Comparison of ENCODE assay signal across 11 cellular contexts in genomic region chr12:6074394-6074793, GRCh38. TPM values are rescaled to one million over a fixed set of nuclear protein-coding genes. Genes with fewer than 3 reads are reported as not detected.
DNase-seq lines count a peak whose midpoint lies in the region; ATAC-seq, FAIRE-seq and TF ChIP-seq lines count a peak whose summit lies in the region.
"Had no signal": no experiment of that assay in that cellular context is flagged by ENCODE, and none has a peak within 500 bp of the region (broad histone marks: within the 10 kb centered on the region; RNA-seq: fewer than 3 reads in every experiment).

No MANE protein-coding gene starts in this region.

- H3K36me3 Mint-ChIP-seq in activated naive CD4-positive, alpha-beta T cell treated with anti-CD3 and anti-CD28 coated beads for 36 hours (ENCODE audit: low read depth) = no peaks in the 10 kb centered on the region
- H3K36me3 Mint-ChIP-seq in activated CD4-positive, alpha-beta memory T cell treated with anti-CD3 and anti-CD28 coated beads for 36 hours = no peaks in the 10 kb centered on the region

- no peak for TF ChIP-seq POLR2A in stomach (IDR thresholded peaks at IDR 0.05)

- H3K4me3 Mint-ChIP-seq in activated naive CD4-positive, alpha-beta T cell treated with anti-CD3 and anti-CD28 coated beads for 36 hours = peak overlapping the region; percentile 69
- peak overlapping the region; percentile 48 for H3K4me3 Mint-ChIP-seq in activated CD4-positive, alpha-beta memory T cell treated with anti-CD3 and anti-CD28 coated beads for 36 hours

- DNase-seq in activated naive CD4-positive, alpha-beta T cell treated with anti-CD3 and anti-CD28 coated beads for 36 hours = peak; percentile 20
- no peak for DNase-seq in activated naive CD4-positive, alpha-beta T cell (lab: John Stamatoyannopoulos, UW)
- DNase-seq in activated CD4-positive, alpha-beta memory T cell treated with anti-CD3 and anti-CD28 coated beads for 36 hours = peak; percentile 27
- DNase-seq in kidney = no peak
- DNase-seq in stomach = no peak
- no peak for DNase-seq in SW480 (ENCODE audit: low spot score)
- DNase-seq: KG1 had no signal

- no peaks in the 10 kb centered on the region for H3K9me3 ChIP-seq in kidney (ENCODE audit: control insufficient read depth in 1 of 2, low read length in 2 of 2)
- H3K9me3 ChIP-seq in stomach = no peaks in the 10 kb centered on the region
- H3K9me3 ChIP-seq: ascending aorta had no signal

- H3K9ac ChIP-seq in kidney (ENCODE audit: low read length in 2 of 2) = peak overlapping the region; percentile 13 to 37

- H3K36me3 ChIP-seq in kidney (ENCODE audit: control insufficient read depth in 1 of 2, insufficient read depth in 2 of 2, low read length in 2 of 2) (no peaks in the 10 kb centered on the region), stomach (no peaks in the 10 kb centered on the region)
- H3K36me3 ChIP-seq: ascending aorta had no signal

- no peak for FAIRE-seq in kidney (lab: Jason Lieb, UNC)

- no peak overlapping the region for H3K27ac Mint-ChIP-seq in activated naive CD4-positive, alpha-beta T cell treated with anti-CD3 and anti-CD28 coated beads for 36 hours
- no peak overlapping the region for H3K27ac Mint-ChIP-seq in activated CD4-positive, alpha-beta memory T cell treated with anti-CD3 and anti-CD28 coated beads for 36 hours

- H3K4me3 ChIP-seq in kidney (ENCODE audit: low read length in 2 of 2) = peak overlapping the region in 1 of 2 donors; percentile 18
- no peak overlapping the region for H3K4me3 ChIP-seq in stomach

- peaks cover 0 to 18% (median 5%) of the 10 kb centered on the region in 3 donors for H3K27me3 ChIP-seq in stomach
- H3K27me3 ChIP-seq: ascending aorta had no signal

- peaks cover 30% of the 10 kb centered on the region for H3K4me1 Mint-ChIP-seq in activated naive CD4-positive, alpha-beta T cell treated with anti-CD3 and anti-CD28 coated beads for 36 hours (ENCODE audit: low read depth)
- peaks cover 29% of the 10 kb centered on the region for H3K4me1 Mint-ChIP-seq in activated CD4-positive, alpha-beta memory T cell treated with anti-CD3 and anti-CD28 coated beads for 36 hours (ENCODE audit: low read depth)

- CTCF ChIA-PET in activated naive CD4-positive, alpha-beta T cell treated with anti-CD3 and anti-CD28 coated beads for 36 hours (lab: Charles Lee) = no interaction called here
- CTCF ChIA-PET in activated CD4-positive, alpha-beta memory T cell treated with anti-CD3 and anti-CD28 coated beads for 36 hours (lab: Charles Lee) = interaction anchor here (0.9 kb wide), 1 partner anchor 121 kb away, joined by 4 read pairs; no protein-coding TSS in a partner anchor

- no peak for ATAC-seq in GM19351 (IDR thresholded peaks at IDR 0.05; ENCODE audit: unreplicated experiment)
- ATAC-seq in HG02852 (IDR thresholded peaks at IDR 0.05; ENCODE audit: unreplicated experiment) = no peak
- ATAC-seq: Panc1 had no signal

- H3K4me1 ChIP-seq in kidney (ENCODE audit: control insufficient read depth in 1 of 2, insufficient read depth in 1 of 2, low read depth in 1 of 2, low read length in 2 of 2) (peaks cover 11 to 22% of the 10 kb centered on the region in 2 donors), stomach (peaks cover 7 to 28% (median 15%) of the 10 kb centered on the region in 4 donors)
- H3K4me1 ChIP-seq: ascending aorta had no signal

- 35 to 58% (median 58%) methylated on average over 4 of the region's 4 CpGs for WGBS in stomach, 5 donors

- no peak for TF ChIP-seq EP300 in stomach (IDR thresholded peaks at IDR 0.05)

- TF ChIP-seq CTCF in kidney (IDR thresholded peaks at IDR 0.05; ENCODE audit: borderline replicate concordance, extremely low read depth, insufficient read depth) (no peak), stomach (IDR thresholded peaks at IDR 0.05) (no peak)

- H3K27me3 Mint-ChIP-seq in activated naive CD4-positive, alpha-beta T cell treated with anti-CD3 and anti-CD28 coated beads for 36 hours (ENCODE audit: low read depth) = no peaks in the 10 kb centered on the region
- peaks cover 22% of the 10 kb centered on the region for H3K27me3 Mint-ChIP-seq in activated CD4-positive, alpha-beta memory T cell treated with anti-CD3 and anti-CD28 coated beads for 36 hours

- POLR2A ChIA-PET in activated CD4-positive, alpha-beta memory T cell treated with anti-CD3 and anti-CD28 coated beads for 36 hours (lab: Charles Lee) = interaction anchor here (0.6 kb wide), 2 partner anchors 89 to 1403 kb away, joined by 3 read pairs; no protein-coding TSS in a partner anchor

- intact Hi-C loops in activated naive CD4-positive, alpha-beta T cell treated with anti-CD3 and anti-CD28 coated beads for 36 hours (cut with micrococcal nuclease) = loop anchor here (5.0 kb wide), 1 partner anchor 68 kb away; no protein-coding TSS in a partner anchor
- intact Hi-C loops in activated CD4-positive, alpha-beta memory T cell treated with anti-CD3 and anti-CD28 coated beads for 36 hours (cut with micrococcal nuclease) = loop anchor here (10.0 kb wide), 1 partner anchor 70 kb away; no protein-coding TSS in a partner anchor
- intact Hi-C loops in kidney (cut with DNase I) = no loop called here
- intact Hi-C loops in stomach (cut with DNase I; ENCODE audit: low total_unique reads) = no loop called here

- H3K9me3 Mint-ChIP-seq in activated naive CD4-positive, alpha-beta T cell treated with anti-CD3 and anti-CD28 coated beads for 36 hours = no peaks in the 10 kb centered on the region
- no peaks in the 10 kb centered on the region for H3K9me3 Mint-ChIP-seq in activated CD4-positive, alpha-beta memory T cell treated with anti-CD3 and anti-CD28 coated beads for 36 hours

- H3K27ac ChIP-seq in kidney (ENCODE audit: low read depth in 2 of 2, low read length in 2 of 2) (peak overlapping the region; percentile 70 to 81), stomach (peak overlapping the region in 3 of 5 donors; percentile 2 to 6 (median 4))
- H3K27ac ChIP-seq: ascending aorta had no signal

RNA-seq across cellular contexts. Expression of gene VWF, which starts 50.1 kb away (rescaled TPM):
- not detected for total RNA-seq in activated naive CD4-positive, alpha-beta T cell treated with anti-CD3 and anti-CD28 coated beads for 36 hours
- not detected for total RNA-seq in activated CD4-positive, alpha-beta memory T cell treated with anti-CD3 and anti-CD28 coated beads for 36 hours
- total RNA-seq in kidney (183 TPM), stomach (100 to 1,000 TPM in 1 of 5 donors, 10 to 100 TPM in 4; 49.0 to 103 (median 69.6) TPM)
- polyA plus RNA-seq in kidney (ENCODE audit: insufficient read depth, low read depth, low replicate concordance) (9.6 TPM), stomach (10 to 100 TPM in 1 of 3 donors, 1 to 10 TPM in 2; 3.1 to 22.7 (median 3.2) TPM)

Comparison
In these comparisons a context has a peak if more than half of its experiments do, and no peak if none do; other contexts are left out.
1. DNase-seq: peak in activated naive CD4-positive, alpha-beta T cell treated with anti-CD3 and anti-CD28 coated beads for 36 hours (single experiment) and activated CD4-positive, alpha-beta memory T cell treated with anti-CD3 and anti-CD28 coated beads for 36 hours (single experiment); none in activated naive CD4-positive, alpha-beta T cell (0 of 4), kidney (single experiment), stomach (single experiment) and SW480 (single experiment).
2. RNA of gene VWF, which starts 50.1 kb away (total RNA-seq): 183 TPM in kidney (single experiment) and 49.0 to 103 TPM in stomach; not detected in activated CD4-positive, alpha-beta memory T cell treated with anti-CD3 and anti-CD28 coated beads for 36 hours and not detected in activated naive CD4-positive, alpha-beta T cell treated with anti-CD3 and anti-CD28 coated beads for 36 hours; every median in the first group is over 10 times any median in the second.
3. intact Hi-C loops: an anchor here in activated naive CD4-positive, alpha-beta T cell treated with anti-CD3 and anti-CD28 coated beads for 36 hours (5.0 kb wide) and activated CD4-positive, alpha-beta memory T cell treated with anti-CD3 and anti-CD28 coated beads for 36 hours (10.0 kb wide); none called in kidney and stomach.